10 cellular contexts compared by ENCODE assay signal in the genomic region with DNA sequence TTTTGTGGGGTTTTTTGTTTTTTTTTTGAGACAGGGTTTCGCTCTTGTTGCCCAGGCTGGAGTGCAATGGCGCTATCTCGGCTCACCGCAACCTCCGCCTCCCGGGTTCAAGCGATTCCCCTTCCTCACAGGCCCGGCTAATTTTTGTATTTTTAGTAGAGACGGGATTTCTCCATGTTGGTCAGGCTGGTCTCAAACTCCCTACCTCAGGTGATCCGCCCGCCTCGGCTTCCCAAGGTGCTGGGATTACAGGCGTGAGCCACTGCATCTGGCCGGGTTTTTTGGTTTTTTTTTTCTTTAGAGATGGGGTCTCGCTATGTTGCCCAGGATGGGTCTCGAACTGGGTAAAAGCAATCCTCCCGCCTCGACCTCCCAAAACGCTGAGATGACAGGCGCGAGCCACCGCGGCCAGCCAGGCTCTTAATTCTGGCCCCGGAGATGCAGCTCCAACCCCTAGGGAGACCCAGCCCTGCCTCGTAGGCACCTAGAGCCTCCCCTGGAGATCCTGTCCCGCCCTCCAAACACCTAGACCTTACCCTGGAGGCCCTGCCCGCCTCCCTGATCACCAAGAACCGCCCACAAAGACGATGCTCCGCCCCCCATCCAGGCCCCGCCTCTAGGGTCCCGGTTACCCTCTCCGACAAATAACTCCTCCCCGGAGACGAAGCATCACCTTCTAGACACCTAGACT. TPM values are rescaled to one million over a fixed set of nuclear protein-coding genes. Genes with fewer than 3 reads are reported as not detected.
DNase-seq lines count a peak whose midpoint lies in the region; ATAC-seq and TF ChIP-seq lines count a peak whose summit lies in the region.
"Not testable (repeated sequence)": the region's sequence is repeated elsewhere in the genome, so short reads cannot be mapped to it uniquely, and the experiment has no call there.
"Had no signal": no experiment of that assay in that cellular context is flagged by ENCODE, and none has a peak within 500 bp of the region (broad histone marks: within the 10 kb centered on the region; RNA-seq: fewer than 3 reads in every experiment).

No MANE protein-coding gene starts in this region.

- CTCF ChIA-PET in BJ (lab: Yijun Ruan, JAX), result not testable (repeated sequence)

- H3K36me3 Mint-ChIP-seq in HFFc6 (ENCODE audit: low read depth); T-helper 17 cell (ENCODE audit: low read depth); stimulated activated memory B cell treated with anti-CD40 and anti-IgM and Interleukin-4, amounts not matched to agents 10 μg/mL and 1 μg/mL and 100 μg/mL, for 72 hours: not testable (repeated sequence)

- not testable (repeated sequence) for H3K9me3 Mint-ChIP-seq in HFFc6; stimulated activated memory B cell treated with anti-CD40 and anti-IgM and Interleukin-4, amounts not matched to agents 10 μg/mL and 1 μg/mL and 100 μg/mL, for 72 hours

- not testable (repeated sequence) for H3K79me2 ChIP-seq in parathyroid adenoma

- peak overlapping the region; percentile 78 for H3K4me2 ChIP-seq in parathyroid adenoma (ENCODE audit: low read length)

- H3K27ac ChIP-seq in effector memory CD4-positive, alpha-beta T cell (ENCODE audit: insufficient read depth, low read length, poor library complexity, severe bottlenecking), result peak overlapping the region; percentile 48
- H3K27ac ChIP-seq in parathyroid adenoma, result not testable (repeated sequence)

- H3K9ac ChIP-seq in parathyroid adenoma, result not testable (repeated sequence)

- not testable (repeated sequence) for H3K4me1 Mint-ChIP-seq in HFFc6 (ENCODE audit: low read depth)
- peaks cover 17% of the 10 kb centered on the region for H3K4me1 Mint-ChIP-seq in T-helper 17 cell
- peaks cover 37% of the 10 kb centered on the region for H3K4me1 Mint-ChIP-seq in stimulated activated memory B cell treated with anti-CD40 and anti-IgM and Interleukin-4, amounts not matched to agents 10 μg/mL and 1 μg/mL and 100 μg/mL, for 72 hours

- H3K4me3 ChIP-seq in BJ (ENCODE audit: low read depth, low read length), result peak overlapping the region; percentile 63
- H3K4me3 ChIP-seq in effector memory CD4-positive, alpha-beta T cell (ENCODE audit: insufficient read depth, low read depth, low read length, poor library complexity, severe bottlenecking), result peak overlapping the region; percentile 41
- peak overlapping the region; percentile 29 for H3K4me3 ChIP-seq in parathyroid adenoma (ENCODE audit: low read depth, low read length)

- H3K27ac Mint-ChIP-seq in HFFc6 (peak overlapping the region; percentile 62), T-helper 17 cell (peak overlapping the region; percentile 72)
- H3K27ac Mint-ChIP-seq in stimulated activated memory B cell treated with anti-CD40 and anti-IgM and Interleukin-4, amounts not matched to agents 10 μg/mL and 1 μg/mL and 100 μg/mL, for 72 hours, result peak overlapping the region; percentile 44

- not testable (repeated sequence) for H3K9me3 ChIP-seq in T-helper 17 cell (ENCODE audit: control insufficient read depth, low read length, poor library complexity, severe bottlenecking); effector memory CD4-positive, alpha-beta T cell (ENCODE audit: control insufficient read depth, low read length); parathyroid adenoma (ENCODE audit: control insufficient read depth, low read length)

- H2AFZ ChIP-seq in parathyroid adenoma, result peak overlapping the region; percentile 68

- not testable (repeated sequence) for H3K27me3 ChIP-seq in BJ (ENCODE audit: control insufficient read depth, insufficient read depth, low read length); effector memory CD4-positive, alpha-beta T cell (replicated peaks; ENCODE audit: control insufficient read depth, insufficient read depth, low read length, poor library complexity, severe bottlenecking); parathyroid adenoma (ENCODE audit: control insufficient read depth, insufficient read depth, low read length)

- TF ChIP-seq CTCF in BJ (IDR thresholded peaks at IDR 0.05; ENCODE audit: insufficient read depth, low read depth, low read length); HFFc6 (IDR thresholded peaks at IDR 0.05); parathyroid adenoma (IDR thresholded peaks at IDR 0.05): not testable (repeated sequence)

- not testable (repeated sequence) for H3K27me3 Mint-ChIP-seq in HFFc6 (ENCODE audit: insufficient read depth); T-helper 17 cell
- peaks cover 56% of the 10 kb centered on the region for H3K27me3 Mint-ChIP-seq in stimulated activated memory B cell treated with anti-CD40 and anti-IgM and Interleukin-4, amounts not matched to agents 10 μg/mL and 1 μg/mL and 100 μg/mL, for 72 hours

- POLR2A ChIA-PET in BJ (lab: Charles Lee), result not testable (repeated sequence)

- DNase-seq in BJ (ENCODE audit: low read depth); HFFc6; T-helper 17 cell; effector memory CD4-positive, alpha-beta T cell: not testable (repeated sequence)
- peak; percentile 75 for DNase-seq in activated effector memory CD4-positive, alpha-beta T cell treated with anti-CD3 and anti-CD28 coated beads, Interleukin-2, amount 50 U/mL, for 16 hours
- DNase-seq in iPS-NIHi7 (ENCODE audit: extremely low spot score), result peak; percentile 73

- H3K4me3 Mint-ChIP-seq in HFFc6 (peak overlapping the region; percentile 85), T-helper 17 cell (peak overlapping the region; percentile 89)
- peak overlapping the region; percentile 69 for H3K4me3 Mint-ChIP-seq in stimulated activated memory B cell treated with anti-CD40 and anti-IgM and Interleukin-4, amounts not matched to agents 10 μg/mL and 1 μg/mL and 100 μg/mL, for 72 hours

- not testable (repeated sequence) for H3K36me3 ChIP-seq in BJ (ENCODE audit: control insufficient read depth, insufficient read depth, low read length); effector memory CD4-positive, alpha-beta T cell (ENCODE audit: control insufficient read depth, insufficient read depth, low read length); parathyroid adenoma (ENCODE audit: control insufficient read depth, insufficient read depth, low read length)

- not testable (repeated sequence) for ATAC-seq in T-helper 17 cell; stimulated activated memory B cell treated with anti-CD40 and anti-IgM and Interleukin-4, amounts not matched to agents 10 μg/mL and 1 μg/mL and 100 μg/mL, for 72 hours

- H3K4me1 ChIP-seq in effector memory CD4-positive, alpha-beta T cell (ENCODE audit: control insufficient read depth, insufficient read depth, low read length, poor library complexity, severe bottlenecking), result peaks cover 19% of the 10 kb centered on the region
- H3K4me1 ChIP-seq in parathyroid adenoma, result not testable (repeated sequence)

RNA-seq across cellular contexts. Expression of gene STAP2, which starts 9.5 kb away (rescaled TPM):
- 5.6 and 7.8 TPM in 2 replicates for polyA plus RNA-seq in BJ (2011; rRNA removed)
- polyA minus RNA-seq in BJ (2011; rRNA and poly(A)+ RNA removed), result 1.7 and 4.6 TPM in 2 replicates
- total RNA-seq in HFFc6 (2021; fragmentation: NEBNext Ultra II Directional; extraction: Animal tissue kit (Norgen Biotek cat#: 25700)), result 1 to 10 TPM in 4 of 6 experiments, under 1 TPM in 2; 0.24 to 2.7 (median 1.9) TPM
- total RNA-seq in T-helper 17 cell, result 1 to 10 TPM; 1.9 to 3.3 TPM

RNA-seq across cellular contexts. Expression of gene MPND, which starts 14.2 kb away (rescaled TPM):
- polyA plus RNA-seq in BJ (2011; rRNA removed), result 4.9 and 5.3 TPM in 2 replicates
- 4.7 and 5.8 TPM in 2 replicates for polyA minus RNA-seq in BJ (2011; rRNA and poly(A)+ RNA removed)
- total RNA-seq in HFFc6 (2021; fragmentation: NEBNext Ultra II Directional; extraction: Animal tissue kit (Norgen Biotek cat#: 25700)), result 10 to 100 TPM; 11.7 to 15.0 (median 12.1) TPM
- total RNA-seq in T-helper 17 cell, result 10 to 100 TPM; 13.0 to 15.1 TPM

RNA-seq across cellular contexts. Expression of gene FSD1, which starts 24.7 kb away (rescaled TPM):
- polyA plus RNA-seq in BJ (2011; rRNA removed), result 3.9 and 11.9 TPM in 2 replicates
- polyA minus RNA-seq in BJ (2011; rRNA and poly(A)+ RNA removed), result 6.0 and 6.2 TPM in 2 replicates
- 10 to 100 TPM in 5 of 6 experiments, 1 to 10 TPM in 1; 9.2 to 15.2 (median 12.2) TPM for total RNA-seq in HFFc6 (2021; fragmentation: NEBNext Ultra II Directional; extraction: Animal tissue kit (Norgen Biotek cat#: 25700))
- 1 to 10 TPM; 1.5 to 2.9 TPM for total RNA-seq in T-helper 17 cell
- total RNA-seq: ureter had no signal

RNA-seq across cellular contexts. Expression of gene TMIGD2, which starts 26.9 kb away (rescaled TPM):
- not detected in 2 replicates for polyA plus RNA-seq in BJ (2011; rRNA removed)
- not detected in 2 replicates for polyA minus RNA-seq in BJ (2011; rRNA and poly(A)+ RNA removed)
- total RNA-seq in HFFc6 (2021; fragmentation: NEBNext Ultra II Directional; extraction: Animal tissue kit (Norgen Biotek cat#: 25700)), result not detected
- total RNA-seq in T-helper 17 cell, result 1 to 10 TPM; 5.2 to 7.9 TPM
- total RNA-seq: pulmonary artery endothelial cell had no signal

RNA-seq across cellular contexts. Expression of gene SHD, which starts 50.1 kb away (rescaled TPM):
- polyA plus RNA-seq in BJ (2011; rRNA removed), result not detected in 2 replicates
- polyA minus RNA-seq in BJ (2011; rRNA and poly(A)+ RNA removed), result not detected in 2 replicates
- not detected for total RNA-seq in HFFc6 (2021; fragmentation: NEBNext Ultra II Directional; extraction: Animal tissue kit (Norgen Biotek cat#: 25700))
- not detected for total RNA-seq in T-helper 17 cell
- total RNA-seq: pulmonary artery endothelial cell, ureter had no signal
